ENCODE assay signal across 8 cellular contexts in the genomic region with DNA sequence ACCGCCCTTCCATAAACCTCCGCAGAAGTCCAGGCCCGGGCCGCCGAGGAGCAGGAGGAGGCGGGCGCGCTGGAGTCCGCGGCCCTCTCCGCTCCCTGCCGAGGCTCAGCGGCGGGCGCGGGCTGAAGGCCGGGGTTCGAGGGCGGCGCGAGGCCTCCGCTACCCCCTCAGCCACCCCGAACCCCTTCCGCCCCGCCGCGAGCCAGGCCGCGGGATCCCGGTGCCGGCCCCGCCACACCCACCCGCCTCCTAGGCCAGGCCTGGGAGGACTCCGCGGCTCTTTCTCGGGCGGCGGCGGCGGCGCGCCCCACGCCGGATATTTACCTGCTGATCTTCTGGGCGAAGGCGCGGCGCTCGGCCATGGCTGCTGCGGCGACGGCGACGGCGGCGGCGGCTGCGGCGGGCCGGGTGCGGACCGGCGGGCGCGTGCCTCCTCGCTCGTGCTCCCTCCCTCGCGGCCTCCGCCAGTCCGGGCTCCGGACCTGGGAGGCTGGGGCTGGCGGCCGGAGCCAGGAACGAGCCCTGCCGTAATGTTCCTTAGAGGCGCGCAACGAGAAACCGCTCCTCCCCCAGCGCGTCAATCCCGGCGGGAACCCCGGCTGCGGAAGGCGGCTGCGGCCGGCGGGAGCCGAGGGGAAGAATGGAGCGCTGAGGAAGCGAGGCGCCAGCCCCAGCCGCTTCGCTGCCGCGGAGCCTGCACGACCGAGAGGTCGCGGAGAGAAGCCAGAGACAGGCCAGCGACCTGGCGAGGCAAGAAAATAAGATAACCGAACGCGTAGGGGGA. TPM values are rescaled to one million over a fixed set of nuclear protein-coding genes. Genes with fewer than 3 reads are reported as not detected.
DNase-seq lines count a peak whose midpoint lies in the region; ATAC-seq and TF ChIP-seq lines count a peak whose summit lies in the region.

A gene with protein sequence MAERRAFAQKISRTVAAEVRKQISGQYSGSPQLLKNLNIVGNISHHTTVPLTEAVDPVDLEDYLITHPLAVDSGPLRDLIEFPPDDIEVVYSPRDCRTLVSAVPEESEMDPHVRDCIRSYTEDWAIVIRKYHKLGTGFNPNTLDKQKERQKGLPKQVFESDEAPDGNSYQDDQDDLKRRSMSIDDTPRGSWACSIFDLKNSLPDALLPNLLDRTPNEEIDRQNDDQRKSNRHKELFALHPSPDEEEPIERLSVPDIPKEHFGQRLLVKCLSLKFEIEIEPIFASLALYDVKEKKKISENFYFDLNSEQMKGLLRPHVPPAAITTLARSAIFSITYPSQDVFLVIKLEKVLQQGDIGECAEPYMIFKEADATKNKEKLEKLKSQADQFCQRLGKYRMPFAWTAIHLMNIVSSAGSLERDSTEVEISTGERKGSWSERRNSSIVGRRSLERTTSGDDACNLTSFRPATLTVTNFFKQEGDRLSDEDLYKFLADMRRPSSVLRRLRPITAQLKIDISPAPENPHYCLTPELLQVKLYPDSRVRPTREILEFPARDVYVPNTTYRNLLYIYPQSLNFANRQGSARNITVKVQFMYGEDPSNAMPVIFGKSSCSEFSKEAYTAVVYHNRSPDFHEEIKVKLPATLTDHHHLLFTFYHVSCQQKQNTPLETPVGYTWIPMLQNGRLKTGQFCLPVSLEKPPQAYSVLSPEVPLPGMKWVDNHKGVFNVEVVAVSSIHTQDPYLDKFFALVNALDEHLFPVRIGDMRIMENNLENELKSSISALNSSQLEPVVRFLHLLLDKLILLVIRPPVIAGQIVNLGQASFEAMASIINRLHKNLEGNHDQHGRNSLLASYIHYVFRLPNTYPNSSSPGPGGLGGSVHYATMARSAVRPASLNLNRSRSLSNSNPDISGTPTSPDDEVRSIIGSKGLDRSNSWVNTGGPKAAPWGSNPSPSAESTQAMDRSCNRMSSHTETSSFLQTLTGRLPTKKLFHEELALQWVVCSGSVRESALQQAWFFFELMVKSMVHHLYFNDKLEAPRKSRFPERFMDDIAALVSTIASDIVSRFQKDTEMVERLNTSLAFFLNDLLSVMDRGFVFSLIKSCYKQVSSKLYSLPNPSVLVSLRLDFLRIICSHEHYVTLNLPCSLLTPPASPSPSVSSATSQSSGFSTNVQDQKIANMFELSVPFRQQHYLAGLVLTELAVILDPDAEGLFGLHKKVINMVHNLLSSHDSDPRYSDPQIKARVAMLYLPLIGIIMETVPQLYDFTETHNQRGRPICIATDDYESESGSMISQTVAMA (N-terminal part only) (minus strand): TSS at position 484 of the 784 bp plus-strand sequence. CDS start 122 bp downstream, at position 362.

- H3K36me3 Mint-ChIP-seq in CD4-positive, alpha-beta memory T cell, result peaks cover 0 to 7% of the 10 kb centered on the region in 2 donors
- no peaks in the 10 kb centered on the region for H3K36me3 Mint-ChIP-seq in activated CD8-positive, alpha-beta memory T cell treated with anti-CD3 and anti-CD28 coated beads, Interleukin-2, amount 10 ng/mL, durations not matched to agents 7 days and 5 days
- H3K36me3 Mint-ChIP-seq in endodermal cell (ENCODE audit: low read depth), result peaks cover 16% of the 10 kb centered on the region

- intact Hi-C loops in CD4-positive, alpha-beta memory T cell (cut with micrococcal nuclease), result loop anchor here (1.0 to 5.0 kb wide), 3 partner anchors 95 to 904 kb away; a partner anchor contains a TSS

- peak within 1 kb of the TSS; percentile 90 to 96 (median 94) for H3K27ac Mint-ChIP-seq in CD4-positive, alpha-beta memory T cell
- H3K27ac Mint-ChIP-seq in activated CD8-positive, alpha-beta memory T cell treated with anti-CD3 and anti-CD28 coated beads, Interleukin-2, amount 10 ng/mL, durations not matched to agents 7 days and 5 days, result peak within 1 kb of the TSS; percentile 59
- peak within 1 kb of the TSS; percentile 98 for H3K27ac Mint-ChIP-seq in endodermal cell

- H3K9me3 ChIP-seq in CD4-positive, alpha-beta memory T cell (ENCODE audit: control insufficient read depth in 1 of 2, low read length in 2 of 2), result no peaks in the 10 kb centered on the region
- peaks cover 7% of the 10 kb centered on the region for H3K9me3 ChIP-seq in endodermal cell (ENCODE audit: control insufficient read depth, low read length)

- no peaks in the 10 kb centered on the region for H3K36me3 ChIP-seq in CD4-positive, alpha-beta memory T cell (ENCODE audit: insufficient read depth, low read length)
- H3K36me3 ChIP-seq in endodermal cell (ENCODE audit: control insufficient read depth, insufficient read depth, low read length), result peaks cover 10% of the 10 kb centered on the region

- CTCF ChIA-PET in CD4-positive, alpha-beta memory T cell (lab: Charles Lee; ENCODE audit: partially characterized antibody), result interaction anchor here (1.0 to 1.2 kb wide), 3 partner anchors 40 to 252 kb away, joined by 3 read pairs; no protein-coding TSS in a partner anchor
- CTCF ChIA-PET in activated CD8-positive, alpha-beta memory T cell treated with anti-CD3 and anti-CD28 coated beads, Interleukin-2, amount 10 ng/mL, durations not matched to agents 7 days and 5 days (lab: Charles Lee), result no interaction called here

- WGBS in endodermal cell (ENCODE audit: insufficient coverage in 1 of 2, insufficient read length in 1 of 2), 2 experiments, result 0 to 1% methylated on average over 33 to 107 of the region's 107 CpGs

- no peaks in the 10 kb centered on the region for H3K9me3 Mint-ChIP-seq in CD4-positive, alpha-beta memory T cell
- no peaks in the 10 kb centered on the region for H3K9me3 Mint-ChIP-seq in activated CD8-positive, alpha-beta memory T cell treated with anti-CD3 and anti-CD28 coated beads, Interleukin-2, amount 10 ng/mL, durations not matched to agents 7 days and 5 days (ENCODE audit: low read depth)
- no peaks in the 10 kb centered on the region for H3K9me3 Mint-ChIP-seq in endodermal cell

- H3K4me3 ChIP-seq in CD4-positive, alpha-beta memory T cell (ENCODE audit: low read length in 2 of 2), result peak within 1 kb of the TSS; percentile 50 to 79
- H3K4me3 ChIP-seq in endodermal cell (ENCODE audit: low read length), result peak within 1 kb of the TSS; percentile 97

- TF ChIP-seq CTCF in endodermal cell (conservative IDR thresholded peaks at IDR 0.05), result no peak

- H3K4me1 ChIP-seq in CD4-positive, alpha-beta memory T cell (ENCODE audit: insufficient read depth, low read length), result peaks cover 6% of the 10 kb centered on the region
- peaks cover 3% of the 10 kb centered on the region for H3K4me1 ChIP-seq in endodermal cell (ENCODE audit: control insufficient read depth, insufficient read depth, low read length)

- no peaks in the 10 kb centered on the region for H3K27me3 ChIP-seq in CD4-positive, alpha-beta memory T cell (ENCODE audit: insufficient read depth, low read length)
- no peaks in the 10 kb centered on the region for H3K27me3 ChIP-seq in endodermal cell (ENCODE audit: control insufficient read depth, insufficient read depth, low read length, poor library complexity, severe bottlenecking)

- peak within 1 kb of the TSS; percentile 95 to 98 (median 96) for H3K4me3 Mint-ChIP-seq in CD4-positive, alpha-beta memory T cell
- peak within 1 kb of the TSS; percentile 78 for H3K4me3 Mint-ChIP-seq in activated CD8-positive, alpha-beta memory T cell treated with anti-CD3 and anti-CD28 coated beads, Interleukin-2, amount 10 ng/mL, durations not matched to agents 7 days and 5 days
- peak within 1 kb of the TSS; percentile 89 for H3K4me3 Mint-ChIP-seq in endodermal cell

- H3K4me1 Mint-ChIP-seq in CD4-positive, alpha-beta memory T cell, result peaks cover 20 to 37% (median 27%) of the 10 kb centered on the region in 4 donors
- peaks cover 16% of the 10 kb centered on the region for H3K4me1 Mint-ChIP-seq in activated CD8-positive, alpha-beta memory T cell treated with anti-CD3 and anti-CD28 coated beads, Interleukin-2, amount 10 ng/mL, durations not matched to agents 7 days and 5 days
- peaks cover 26% of the 10 kb centered on the region for H3K4me1 Mint-ChIP-seq in endodermal cell

- POLR2A ChIA-PET in CD4-positive, alpha-beta memory T cell (lab: Charles Lee; ENCODE audit: partially characterized antibody), result interaction anchor here (1.4 to 2.4 kb wide), 2 partner anchors 11 to 252 kb away, joined by 3 to 11 read pairs; a partner anchor contains a TSS

- ATAC-seq in GM19351 (IDR thresholded peaks at IDR 0.05; ENCODE audit: unreplicated experiment) (peak; percentile 69), HG03442 (IDR thresholded peaks at IDR 0.05; ENCODE audit: unreplicated experiment) (peak; percentile 76)
- peak; percentile 85 for ATAC-seq in activated CD8-positive, alpha-beta memory T cell treated with anti-CD3 and anti-CD28 coated beads, Interleukin-2, amount 10 ng/mL, durations not matched to agents 7 days and 5 days

- peaks cover 0 to 2% of the 10 kb centered on the region in 2 donors for H3K27me3 Mint-ChIP-seq in CD4-positive, alpha-beta memory T cell
- H3K27me3 Mint-ChIP-seq in activated CD8-positive, alpha-beta memory T cell treated with anti-CD3 and anti-CD28 coated beads, Interleukin-2, amount 10 ng/mL, durations not matched to agents 7 days and 5 days, result peaks cover 20% of the 10 kb centered on the region
- no peaks in the 10 kb centered on the region for H3K27me3 Mint-ChIP-seq in endodermal cell (ENCODE audit: insufficient read depth)

- peak within 1 kb of the TSS; percentile 38 for H3K27ac ChIP-seq in CD4-positive, alpha-beta memory T cell (ENCODE audit: low read depth, low read length)
- peak within 1 kb of the TSS; percentile 66 for H3K27ac ChIP-seq in endodermal cell (ENCODE audit: low read depth, low read length)

- peak within 1 kb of the TSS; percentile 92 for H3K9ac ChIP-seq in endodermal cell (ENCODE audit: extremely low read depth, low read length, poor library complexity, severe bottlenecking)

- peak; percentile 50 to 61 (median 57) for DNase-seq in CD4-positive, alpha-beta memory T cell
- DNase-seq in NCI-H748 treated with DMSO at 0.1 percent for 48 hours (lab: John Stamatoyannopoulos, UW), result peak; percentile 48
- DNase-seq in activated CD8-positive, alpha-beta memory T cell treated with anti-CD3 and anti-CD28 coated beads, Interleukin-2, amount 10 ng/mL, durations not matched to agents 7 days and 5 days, result peak; percentile 59
- DNase-seq in endodermal cell, result peak; percentile 95
- DNase-seq in medulla oblongata (ENCODE audit: extremely low spot score), result peak; percentile 74
- DNase-seq in stimulated activated CD8-positive, alpha-beta memory T cell treated with anti-CD3 and anti-CD28 coated beads, Interleukin-12 subunit alpha, Interleukin-12 subunit beta, amount 100 ng/mL, for 4 hours (ENCODE audit: low read depth), result peak; percentile 20

RNA-seq across cellular contexts. Expression of the gene that starts here (rescaled TPM):
- total RNA-seq in CD4-positive, alpha-beta memory T cell, result 10 to 100 TPM; 17.4 to 20.8 TPM
- polyA plus RNA-seq in CD4-positive, alpha-beta memory T cell, result 1 to 10 TPM; 4.3 to 4.5 TPM
- 1 to 10 TPM; 6.6 to 7.5 TPM for total RNA-seq in activated CD8-positive, alpha-beta memory T cell treated with anti-CD3 and anti-CD28 coated beads, Interleukin-2, amount 10 ng/mL, durations not matched to agents 7 days and 5 days
- 10 to 100 TPM; 66.8 to 72.8 TPM for total RNA-seq in endodermal cell
- 49.4 TPM for polyA plus RNA-seq in endodermal cell (2013, experiment 1 of 2)
- polyA plus RNA-seq in endodermal cell (2013, experiment 2 of 2), result 51.3 TPM

Comparison
In these comparisons a context has a peak if more than half of its experiments do, and no peak if none do; other contexts are left out.
1. Peak in every context shown above with its lines: DNase-seq, ATAC-seq, H3K4me3 ChIP-seq and H3K27ac ChIP-seq.
2. DNase-seq: peak in every context shown above with its lines; median percentile 95 in endodermal cell; 74 in medulla oblongata; 59 in activated CD8-positive, alpha-beta memory T cell treated with anti-CD3 and anti-CD28 coated beads, Interleukin-2, amount 10 ng/mL, durations not matched to agents 7 days and 5 days; 57 in CD4-positive, alpha-beta memory T cell; 48 in NCI-H748 treated with DMSO at 0.1 percent for 48 hours; 20 in stimulated activated CD8-positive, alpha-beta memory T cell treated with anti-CD3 and anti-CD28 coated beads, Interleukin-12 subunit alpha, Interleukin-12 subunit beta, amount 100 ng/mL, for 4 hours.